In the genomic region with DNA sequence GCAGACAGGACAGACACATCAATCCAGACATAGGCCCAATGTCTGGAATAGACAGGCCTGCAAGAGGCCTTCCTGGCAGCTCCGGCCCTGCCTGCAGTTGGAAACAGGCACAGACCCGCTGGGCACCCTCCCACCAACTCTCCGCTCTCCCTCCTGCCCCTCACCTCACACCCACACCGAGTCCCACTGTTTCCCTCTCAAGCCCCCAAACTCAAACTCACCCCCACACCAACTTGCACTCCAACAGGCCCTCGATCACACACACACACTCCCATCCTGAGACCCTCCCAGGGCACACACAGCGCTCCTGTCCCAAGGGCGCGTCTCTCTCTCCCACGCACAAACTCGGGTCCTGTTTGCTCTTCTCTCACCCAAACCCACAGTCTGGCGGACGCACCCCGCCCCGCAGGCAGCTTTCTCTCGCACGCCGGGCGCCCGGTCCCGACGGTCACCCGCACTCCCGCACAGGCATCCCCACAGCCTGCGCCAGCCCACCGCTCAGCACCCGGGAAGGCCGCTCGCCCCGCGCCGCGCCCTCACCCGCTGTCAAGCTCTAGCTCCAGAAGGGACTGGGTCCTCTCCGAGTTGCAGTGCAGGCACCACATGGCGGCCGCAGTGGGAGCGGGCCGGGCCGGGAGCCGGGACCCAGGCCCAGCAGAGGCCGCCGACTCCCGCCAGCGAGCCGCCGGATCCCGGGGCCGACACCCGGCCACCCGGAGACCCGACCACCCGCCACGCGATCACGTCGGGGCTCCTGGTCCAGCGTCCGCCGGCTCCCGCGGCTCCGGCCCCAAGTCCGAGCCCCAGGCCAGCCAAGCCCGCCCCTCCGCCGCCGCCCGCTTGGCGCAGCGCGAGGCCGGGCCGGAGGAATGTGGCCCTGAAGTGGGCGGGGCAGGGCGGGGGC, we compare ENCODE assay signal across 8 cellular contexts.
DNase-seq lines count a peak whose midpoint lies in the region; ATAC-seq and TF ChIP-seq lines count a peak whose summit lies in the region.

No MANE protein-coding gene starts in this region.

- H3K4me1 Mint-ChIP-seq in T-cell (peaks cover 80% of the 10 kb centered on the region in 3 donors), nephron (peaks cover 85% of the 10 kb centered on the region)

- POLR2A ChIA-PET in T-cell (lab: Charles Lee): interaction anchor here (0.6 to 1.1 kb wide), 2 partner anchors 46 to 452 kb away, joined by 5 to 6 read pairs; no protein-coding TSS in a partner anchor

- H3K27ac Mint-ChIP-seq in T-cell: peak overlapping the region in 1 of 2 donors; percentile 55
- peak overlapping the region; percentile 88 to 96 (median 89) for H3K27ac Mint-ChIP-seq in nephron

- CTCF ChIA-PET in T-cell (lab: Charles Lee): interaction anchor here in 1 of 2 donors (0.6 to 1.0 kb wide), 6 partner anchors 17 to 929 kb away, joined by 3 to 8 read pairs (median 4); no protein-coding TSS in a partner anchor

- H3K36me3 Mint-ChIP-seq in T-cell (peaks cover 11% of the 10 kb centered on the region), nephron (ENCODE audit: low read depth) (no peaks in the 10 kb centered on the region)

- TF ChIP-seq CTCF in epithelial cell of proximal tubule (conservative IDR thresholded peaks at IDR 0.05; ENCODE audit: low read depth, low read length): no peak
- no peak for TF ChIP-seq CTCF in nephron (IDR thresholded peaks at IDR 0.05; ENCODE audit: unreplicated experiment in 3 of 3)

- no peaks in the 10 kb centered on the region for H3K9me3 Mint-ChIP-seq in T-cell
- no peaks in the 10 kb centered on the region for H3K9me3 Mint-ChIP-seq in nephron

- peak overlapping the region; percentile 71 for H3K4me3 ChIP-seq in epithelial cell of proximal tubule (ENCODE audit: low read depth, low read length)

- DNase-seq in T-cell (peak in 3 of 34 experiments; percentile 10 to 21 (median 16)), epithelial cell of proximal tubule (ENCODE audit: low read depth) (no peak), KG1 (lab: John Stamatoyannopoulos, UW) (no peak), DMS153 treated with DMSO at 0.1 percent for 48 hours (lab: John Stamatoyannopoulos, UW; ENCODE audit: unreplicated experiment) (no peak), RPMI8226 (no peak)

- ATAC-seq in GM18505 (IDR thresholded peaks at IDR 0.05; ENCODE audit: unreplicated experiment) (peak; percentile 64), HG02798 (IDR thresholded peaks at IDR 0.05; ENCODE audit: poor library complexity, unreplicated experiment) (peak; percentile 19), T-cell (replicated peaks in 1 of 4) (peak; percentile 17 to 28 (median 22))

- no peak for TF ChIP-seq POLR2A in GM18505 (IDR thresholded peaks at IDR 0.05; ENCODE audit: borderline replicate concordance, extremely low read depth, insufficient read depth, insufficient read length)

- H3K27me3 Mint-ChIP-seq in T-cell (no peaks in the 10 kb centered on the region), nephron (ENCODE audit: low read depth) (no peaks in the 10 kb centered on the region)

- peak overlapping the region; percentile 72 to 77 (median 72) for H3K4me3 Mint-ChIP-seq in T-cell
- H3K4me3 Mint-ChIP-seq in nephron: peak overlapping the region; percentile 95 to 100 (median 98)
